In genomic region chr22:49234459-49234858, GRCh38 we compare ENCODE assay signal across 25 cellular contexts.
"Had no signal": no experiment of that assay in that cellular context is flagged by ENCODE, and none has a peak within 500 bp of the region (broad histone marks: within the 10 kb centered on the region; RNA-seq: fewer than 3 reads in every experiment).

No MANE protein-coding gene starts in this region.

- H3K27ac ChIP-seq: brain microvascular endothelial cell, epithelial cell of prostate, pancreas, psoas muscle, stomach, tibial nerve had no signal

- H3K27ac Mint-ChIP-seq: activated CD8-positive, alpha-beta T cell treated with anti-CD3 and anti-CD28 coated beads, Interleukin-2, amount 10 ng/mL, durations not matched to agents 7 days and 5 days; activated naive CD4-positive, alpha-beta T cell treated with anti-CD3 and anti-CD28 coated beads for 36 hours; dendritic cell treated with granulocyte-macrophage colony-stimulating factor and Interleukin-4, amounts not matched to agents 40 ng/mL and 50 ng/mL, for 4 days; naive thymus-derived CD8-positive, alpha-beta T cell; stimulated activated naive B cell treated with anti-CD40 and anti-IgM and Interleukin-4, amounts not matched to agents 10 μg/mL and 1 μg/mL and 100 μg/mL, for 72 hours; WTC11 had no signal

- H3K4me1 ChIP-seq: pancreas, psoas muscle, stomach, tibial nerve had no signal

- ATAC-seq: activated CD8-positive, alpha-beta T cell treated with anti-CD3 and anti-CD28 coated beads, Interleukin-2, amount 10 ng/mL, durations not matched to agents 7 days and 5 days; left ventricle myocardium superior; naive thymus-derived CD8-positive, alpha-beta T cell; pancreas; psoas muscle; stimulated activated naive B cell treated with anti-CD40 and anti-IgM and Interleukin-4, amounts not matched to agents 10 μg/mL and 1 μg/mL and 100 μg/mL, for 72 hours; WTC11 had no signal

- H3K9me3 Mint-ChIP-seq: activated naive CD4-positive, alpha-beta T cell treated with anti-CD3 and anti-CD28 coated beads for 36 hours; dendritic cell treated with granulocyte-macrophage colony-stimulating factor and Interleukin-4, amounts not matched to agents 40 ng/mL and 50 ng/mL, for 4 days; naive thymus-derived CD8-positive, alpha-beta T cell; neural crest cell; stimulated activated naive B cell treated with anti-CD40 and anti-IgM and Interleukin-4, amounts not matched to agents 10 μg/mL and 1 μg/mL and 100 μg/mL, for 72 hours; WTC11 had no signal

- H3K4me3 ChIP-seq: pancreas, psoas muscle, smooth muscle cell, stomach, tibial nerve had no signal

- DNase-seq: activated CD4-positive, alpha-beta T cell treated with anti-CD3 and anti-CD28 coated beads for 1 hour; activated CD8-positive, alpha-beta T cell treated with anti-CD3 and anti-CD28 coated beads, Interleukin-2, amount 10 ng/mL, durations not matched to agents 7 days and 5 days; activated effector memory CD4-positive, alpha-beta T cell treated with anti-CD3 and anti-CD28 coated beads, Interleukin-2, amount 50 U/mL, for 16 hours; activated naive CD4-positive, alpha-beta T cell treated with anti-CD3 and anti-CD28 coated beads for 36 hours; amniotic stem cell; brain microvascular endothelial cell; caudate nucleus; effector CD4-positive, alpha-beta T cell; left ventricle myocardium superior; midbrain; naive thymus-derived CD8-positive, alpha-beta T cell; nucleus accumbens; pancreas; psoas muscle; stimulated activated CD4-positive, alpha-beta T cell treated with anti-CD3 and anti-CD28 coated beads, Interleukin-15, amount 100 ng/mL, for 24 hours; stimulated activated CD4-positive, alpha-beta T cell treated with anti-CD3 and anti-CD28 coated beads, Interleukin-2, amount 100 ng/mL, for 24 hours; stimulated activated naive B cell treated with anti-CD40 and anti-IgM and Interleukin-4, amounts not matched to agents 10 μg/mL and 1 μg/mL and 100 μg/mL, for 72 hours; stomach; T-helper 2 cell had no signal

- H3K36me3 Mint-ChIP-seq: naive thymus-derived CD8-positive, alpha-beta T cell; stimulated activated naive B cell treated with anti-CD40 and anti-IgM and Interleukin-4, amounts not matched to agents 10 μg/mL and 1 μg/mL and 100 μg/mL, for 72 hours; WTC11 had no signal

- H3K9me3 ChIP-seq: pancreas, psoas muscle, stomach, tibial nerve had no signal

- H3K4me1 Mint-ChIP-seq: naive thymus-derived CD8-positive, alpha-beta T cell; neural crest cell; stimulated activated naive B cell treated with anti-CD40 and anti-IgM and Interleukin-4, amounts not matched to agents 10 μg/mL and 1 μg/mL and 100 μg/mL, for 72 hours had no signal

- H3K27me3 ChIP-seq: brain microvascular endothelial cell, pancreas, tibial nerve had no signal

- H3K4me3 Mint-ChIP-seq: activated CD8-positive, alpha-beta T cell treated with anti-CD3 and anti-CD28 coated beads, Interleukin-2, amount 10 ng/mL, durations not matched to agents 7 days and 5 days; activated naive CD4-positive, alpha-beta T cell treated with anti-CD3 and anti-CD28 coated beads for 36 hours; dendritic cell treated with granulocyte-macrophage colony-stimulating factor and Interleukin-4, amounts not matched to agents 40 ng/mL and 50 ng/mL, for 4 days; naive thymus-derived CD8-positive, alpha-beta T cell; neural crest cell; stimulated activated naive B cell treated with anti-CD40 and anti-IgM and Interleukin-4, amounts not matched to agents 10 μg/mL and 1 μg/mL and 100 μg/mL, for 72 hours; WTC11 had no signal

- H3K36me3 ChIP-seq: brain microvascular endothelial cell, pancreas, stomach, tibial nerve had no signal
